6 cellular contexts compared by ENCODE assay signal in the genomic region with DNA sequence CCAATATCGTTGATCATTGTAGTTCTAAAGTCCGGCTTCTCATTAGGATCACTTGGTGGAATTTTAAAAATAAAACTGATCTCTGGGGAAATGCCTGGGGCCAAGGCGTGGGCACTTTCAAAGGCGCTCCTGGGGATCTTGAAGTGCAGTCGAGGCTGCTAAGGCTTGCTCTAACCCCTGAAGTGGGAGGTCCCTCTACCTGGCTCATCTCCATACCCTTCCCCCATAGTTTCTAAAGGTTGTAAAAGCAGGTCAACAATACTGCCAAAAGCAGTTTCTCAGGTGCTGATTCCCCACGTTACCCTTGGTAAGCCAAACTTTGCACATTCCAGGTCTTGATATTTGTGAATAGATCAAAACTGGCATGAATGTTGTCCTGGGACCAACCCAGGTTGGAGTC.
"Had no signal": no experiment of that assay in that cellular context is flagged by ENCODE, and none has a peak within 500 bp of the region (broad histone marks: within the 10 kb centered on the region; RNA-seq: fewer than 3 reads in every experiment).

No MANE protein-coding gene starts in this region.

- DNase-seq: GOT3, H9, HCEC 1CT, IMR-90, KG1 had no signal

- H3K4me3 Mint-ChIP-seq: H9 had no signal

- H3K27ac Mint-ChIP-seq: H9 had no signal

- H3K9me3 Mint-ChIP-seq: H9 had no signal

- H3K4me3 ChIP-seq: K562 had no signal

- ATAC-seq: K562 had no signal
